ENCODE assay signal across 24 cellular contexts in genomic region chr2:238724728-238725127, GRCh38.
"Had no signal": no experiment of that assay in that cellular context is flagged by ENCODE, and none has a peak within 500 bp of the region (broad histone marks: within the 10 kb centered on the region; RNA-seq: fewer than 3 reads in every experiment).

No MANE protein-coding gene starts in this region.

- H3K36me3 Mint-ChIP-seq: activated naive CD8-positive, alpha-beta T cell; naive thymus-derived CD4-positive, alpha-beta T cell; neural progenitor cell had no signal

- H3K27ac ChIP-seq: adrenal gland, ascending aorta, brain microvascular endothelial cell, heart right ventricle, neural progenitor cell, spleen, tibial artery had no signal

- H3K9me3 ChIP-seq: adrenal gland, ascending aorta, mucosa of descending colon, tibial artery had no signal

- H3K27me3 ChIP-seq: ascending aorta, brain microvascular endothelial cell, neural progenitor cell had no signal

- H3K27ac Mint-ChIP-seq: activated naive CD8-positive, alpha-beta T cell; activated T-cell treated with anti-CD3 and anti-CD28 coated beads, Interleukin-2, amount 50 U/mL, for 24 hours; activated T-helper 17 cell treated with anti-CD3 and anti-CD28 coated beads, Interleukin-2, amount 50 U/mL, for 72 hours; memory B cell; naive thymus-derived CD4-positive, alpha-beta T cell; neural progenitor cell had no signal

- H3K4me3 Mint-ChIP-seq: activated naive CD8-positive, alpha-beta T cell; activated T-cell treated with anti-CD3 and anti-CD28 coated beads, Interleukin-2, amount 50 U/mL, for 24 hours; activated T-helper 17 cell treated with anti-CD3 and anti-CD28 coated beads, Interleukin-2, amount 50 U/mL, for 72 hours; memory B cell; naive thymus-derived CD4-positive, alpha-beta T cell; neural progenitor cell had no signal

- H3K4me3 ChIP-seq: adrenal gland, ascending aorta, heart right ventricle, mucosa of descending colon, neural progenitor cell, spleen, tibial artery had no signal

- H3K36me3 ChIP-seq: adrenal gland, ascending aorta, brain microvascular endothelial cell, heart right ventricle, neural progenitor cell, spleen, tibial artery had no signal

- H3K4me1 ChIP-seq: neural progenitor cell, spleen had no signal

- ATAC-seq: activated T-helper 17 cell treated with anti-CD3 and anti-CD28 coated beads, Interleukin-2, amount 50 U/mL, for 72 hours; esophagus mucosa; heart right ventricle; left lobe of liver; mucosa of descending colon; naive thymus-derived CD4-positive, alpha-beta T cell had no signal

- H3K4me1 Mint-ChIP-seq: activated T-helper 17 cell treated with anti-CD3 and anti-CD28 coated beads, Interleukin-2, amount 50 U/mL, for 72 hours; memory B cell; naive thymus-derived CD4-positive, alpha-beta T cell had no signal

- DNase-seq: activated CD4-positive, alpha-beta T cell treated with anti-CD3 and anti-CD28 coated beads for 1 hour; activated CD4-positive, alpha-beta T cell treated with anti-CD3 and anti-CD28 coated beads, Interleukin-2, amount 50 U/mL, for 1 hour; activated naive CD4-positive, alpha-beta T cell; activated T-cell treated with anti-CD3 and anti-CD28 coated beads, Interleukin-2, amount 50 U/mL, for 24 hours; brain microvascular endothelial cell; central memory CD4-positive, alpha-beta T cell; effector memory CD4-positive, alpha-beta T cell; heart right ventricle; mucosa of descending colon; naive thymus-derived CD4-positive, alpha-beta T cell; posterior cingulate gyrus; spleen; stimulated activated CD4-positive, alpha-beta T cell treated with anti-CD3 and anti-CD28 coated beads, Interleukin-4, amount 100 ng/mL, for 1 hour; stimulated activated naive CD4-positive, alpha-beta T cell; T-helper 9 cell; tibial artery had no signal
